21 cellular contexts compared by ENCODE assay signal in genomic region chr14:34420547-34421150, GRCh38. TPM values are rescaled to one million over a fixed set of nuclear protein-coding genes. Genes with fewer than 3 reads are reported as not detected.
DNase-seq lines count a peak whose midpoint lies in the region; ATAC-seq and TF ChIP-seq lines count a peak whose summit lies in the region.
"Had no signal": no experiment of that assay in that cellular context is flagged by ENCODE, and none has a peak within 500 bp of the region (broad histone marks: within the 10 kb centered on the region; RNA-seq: fewer than 3 reads in every experiment).

No MANE protein-coding gene starts in this region.

- intact Hi-C loops in testis (cut with DNase I; ENCODE audit: low total_unique reads): no loop called here

- H3K4me1 ChIP-seq in HEK293 (ENCODE audit: control insufficient read depth, insufficient read depth, low read length) (no peaks in the 10 kb centered on the region), foreskin keratinocyte (no peaks in the 10 kb centered on the region), testis (no peaks in the 10 kb centered on the region)

- TF ChIP-seq POLR2A in testis (IDR thresholded peaks at IDR 0.05): no peak

- TF ChIP-seq CTCF in HEK293 (tag by site-specific recombination; IDR thresholded peaks at IDR 0.05) (no peak), foreskin keratinocyte (conservative IDR thresholded peaks at IDR 0.05) (no peak), testis (IDR thresholded peaks at IDR 0.05) (no peak)

- POLR2A ChIA-PET in HEK293 (lab: Yijun Ruan, JAX): no interaction called here

- ATAC-seq in foreskin keratinocyte: no peak
- ATAC-seq: Panc1, SK-N-SH treated with all-trans-retinoic acid at 6 μM for 48 hours had no signal

- no peaks in the 10 kb centered on the region for H3K36me3 ChIP-seq in HEK293 (ENCODE audit: control insufficient read depth in 2 of 2, insufficient read depth in 1 of 2, low read length in 2 of 2)
- no peaks in the 10 kb centered on the region for H3K36me3 ChIP-seq in testis (ENCODE audit: low read depth, missing control alignments)
- H3K36me3 ChIP-seq: MG63 had no signal

- CTCF ChIA-PET in HEK293 (lab: Yijun Ruan, JAX): interaction anchor here (0.7 kb wide), 1 partner anchor 87 kb away, joined by 3 read pairs; no protein-coding TSS in a partner anchor

- H3K27ac ChIP-seq in HEK293 (ENCODE audit: extremely low read depth, low read depth, low read length): no peak overlapping the region
- H3K27ac ChIP-seq in foreskin keratinocyte: no peak overlapping the region
- no peak overlapping the region for H3K27ac ChIP-seq in testis
- H3K27ac ChIP-seq: HL-60 had no signal

- H3K27me3 ChIP-seq in foreskin keratinocyte (no peaks in the 10 kb centered on the region), testis (no peaks in the 10 kb centered on the region)
- H3K27me3 ChIP-seq: MG63 had no signal

- DNase-seq in LoVo (ENCODE audit: low spot score): peak; percentile 27
- peak; percentile 80 for DNase-seq in SKM-1 treated with dmso at 0.1 percent for 144 hours (lab: John Stamatoyannopoulos, UW; ENCODE audit: unreplicated experiment)
- DNase-seq in foreskin keratinocyte: peak; percentile 14 to 18
- no peak for DNase-seq in A172 (ENCODE audit: low spot score)
- no peak for DNase-seq in testis
- no peak for DNase-seq in NCI-H1436 (lab: John Stamatoyannopoulos, UW)
- DNase-seq: Caco-2; CD4-positive, alpha-beta T cell; DMS 273 treated with DMSO at 0.1 percent for 48 hours; DMS79 treated with DMSO at 0.1 percent for 48 hours; H7; HFFc6; IMR-90; MG63; NCI-H1694 treated with DMSO at 0.1 percent for 48 hours; NCI-H510A; NCI-H82 had no signal

- 67 to 92% methylated on average over 6 of the region's 6 CpGs for WGBS in testis, 2 donors

- H3K9me3 ChIP-seq in HEK293 (ENCODE audit: control insufficient read depth, insufficient read depth, low read depth, low read length) (no peaks in the 10 kb centered on the region), testis (no peaks in the 10 kb centered on the region)
- H3K9me3 ChIP-seq: MG63 had no signal

- no peak overlapping the region for H3K4me3 ChIP-seq in HEK293 (ENCODE audit: low read depth, low read length)
- H3K4me3 ChIP-seq in testis: no peak overlapping the region
- H3K4me3 ChIP-seq: MG63 had no signal

TF ChIP-seq in HEK293, 187 proteins besides CTCF, POLR2A, EP300 and RAD21:
- TF ChIP-seq ZNF335 (tag by site-specific recombination; conservative IDR thresholded peaks at IDR 0.05): no peak
- peak; percentile 89 for TF ChIP-seq SETDB1 (IDR thresholded peaks at IDR 0.05; ENCODE audit: insufficient read length, low read length)

RNA-seq across cellular contexts. Expression of gene SPTSSA, which starts 41.4 kb away (rescaled TPM):
- 22.3 and 24.2 TPM in 2 replicates for total RNA-seq in foreskin keratinocyte
- 26.1 and 27.0 TPM in 2 replicates for polyA plus RNA-seq in foreskin keratinocyte
- 16.3 and 16.5 TPM in 2 replicates for total RNA-seq in A172 (2014; rRNA removed; shearing (Covaris generic))
- 10 to 100 TPM in 1 of 2 donors, 1 to 10 TPM in 1; 9.2 to 10.4 TPM for total RNA-seq in testis
- polyA plus RNA-seq in testis (ENCODE audit: insufficient read depth, low read depth, low replicate concordance): 14.4 TPM

Comparison
In these comparisons a context has a peak if more than half of its experiments do, and no peak if none do; other contexts are left out.
1. DNase-seq: peak in LoVo (single experiment), SKM-1 treated with dmso at 0.1 percent for 144 hours (single experiment) and foreskin keratinocyte (2 of 2); none in A172 (single experiment), testis (single experiment) and NCI-H1436 (single experiment).